6 cellular contexts compared by ENCODE assay signal in genomic region chr17:8161289-8162231, GRCh38. TPM values are rescaled to one million over a fixed set of nuclear protein-coding genes. Genes with fewer than 3 reads are reported as not detected.
DNase-seq lines count a peak whose midpoint lies in the region; ATAC-seq, FAIRE-seq and TF ChIP-seq lines count a peak whose summit lies in the region.

No MANE protein-coding gene starts in this region.

- H3K4me2 ChIP-seq in BLaER1 (peak overlapping the region; percentile 99), HepG2 (ENCODE audit: low read depth, low read length) (peak overlapping the region; percentile 100)

- H3K9me3 ChIP-seq in BLaER1 (no peaks in the 10 kb centered on the region), HepG2 (ENCODE audit: low read length) (no peaks in the 10 kb centered on the region)

- H3K4me3 ChIP-seq in BLaER1 (peak overlapping the region; percentile 100), HepG2 (replicated peaks in 1 of 3; ENCODE audit: insufficient read depth in 1 of 3, low read depth in 2 of 3, low read length in 3 of 3) (peak overlapping the region; percentile 92 to 99 (median 98))

- peaks cover 18% of the 10 kb centered on the region for H3K79me2 ChIP-seq in HepG2 (ENCODE audit: insufficient read depth, low read length)

- no peak for DNase-seq in activated CD4-positive, alpha-beta memory T cell treated with anti-CD3 and anti-CD28 coated beads, Interleukin-2, amount 10 ng/mL, durations not matched to agents 7 days and 5 days
- DNase-seq in HepG2 (ENCODE audit: low spot score) (no peak), NCI-H345 treated with DMSO at 0.1 percent for 48 hours (lab: John Stamatoyannopoulos, UW; ENCODE audit: unreplicated experiment) (no peak)

- H4K20me1 ChIP-seq in BLaER1 (peaks cover 32% of the 10 kb centered on the region), HepG2 (ENCODE audit: insufficient read depth, low read length) (no peaks in the 10 kb centered on the region)

- no peaks in the 10 kb centered on the region for H3K27me3 ChIP-seq in BLaER1
- no peaks in the 10 kb centered on the region; a peak in 1 of 5 replicates for H3K27me3 ChIP-seq in HepG2 (ENCODE audit: control insufficient read depth in 1 of 2, insufficient read depth in 2 of 2, low read length in 2 of 2)

- peaks cover 62% of the 10 kb centered on the region for H3K4me1 ChIP-seq in BLaER1
- H3K4me1 ChIP-seq in HepG2 (ENCODE audit: insufficient read depth, low read length) = peaks cover 62% of the 10 kb centered on the region

- H3K4me3 Mint-ChIP-seq in activated CD4-positive, alpha-beta memory T cell treated with anti-CD3 and anti-CD28 coated beads, Interleukin-2, amount 10 ng/mL, durations not matched to agents 7 days and 5 days = peak overlapping the region; percentile 81

- H3K9me3 Mint-ChIP-seq in activated CD4-positive, alpha-beta memory T cell treated with anti-CD3 and anti-CD28 coated beads, Interleukin-2, amount 10 ng/mL, durations not matched to agents 7 days and 5 days = no peaks in the 10 kb centered on the region

- POLR2A ChIA-PET in activated CD4-positive, alpha-beta memory T cell treated with anti-CD3 and anti-CD28 coated beads, Interleukin-2, amount 10 ng/mL, durations not matched to agents 7 days and 5 days (lab: Charles Lee) = interaction anchor here (0.6 to 16.5 kb wide), 13 partner anchors 10 to 88 kb away, joined by 3 to 653 read pairs (median 6); partner anchors contain the start of genes CTC1, PFAS and TMEM107
- POLR2A ChIA-PET in HepG2 (lab: Yijun Ruan, JAX) = interaction anchor here (2.0 kb wide), 1 partner anchor 11 kb away, joined by 11 read pairs; no protein-coding TSS in a partner anchor

- no peak for TF ChIP-seq CTCF in HepG2 (CRISPR knock-in tag; IDR thresholded peaks at IDR 0.05)

- ATAC-seq in HepG2 = no peak
- no peak for ATAC-seq in HG03571 (IDR thresholded peaks at IDR 0.05; ENCODE audit: unreplicated experiment)
- ATAC-seq in GM21447 (IDR thresholded peaks at IDR 0.05; ENCODE audit: unreplicated experiment) = no peak

- TF ChIP-seq RAD21 in HepG2 (CRISPR knock-in tag; IDR thresholded peaks at IDR 0.05) = no peak

- peak overlapping the region; percentile 99 for H3K9ac ChIP-seq in BLaER1
- peak overlapping the region; percentile 95 for H3K9ac ChIP-seq in HepG2 (ENCODE audit: insufficient read depth, low read depth, low read length)

- peaks cover 59% of the 10 kb centered on the region for H3K4me1 Mint-ChIP-seq in activated CD4-positive, alpha-beta memory T cell treated with anti-CD3 and anti-CD28 coated beads, Interleukin-2, amount 10 ng/mL, durations not matched to agents 7 days and 5 days

- no peak for FAIRE-seq in HepG2 (lab: Jason Lieb, UNC)

- TF ChIP-seq EP300 in HepG2 (IDR thresholded peaks at IDR 0.05; ENCODE audit: low read depth in 2 of 2, low read length in 2 of 2) (no peak), HepG2 (CRISPR knock-in tag; IDR thresholded peaks at IDR 0.05; ENCODE audit: borderline replicate concordance) (no peak)

- TF ChIP-seq POLR2A in HepG2 (IDR thresholded peaks at IDR 0.05; ENCODE audit: insufficient read depth in 1 of 2, low read depth in 2 of 2, low read length in 2 of 2) = no peak; a peak in 1 of 4 replicates

- H3K27ac ChIP-seq in BLaER1 = peak overlapping the region; percentile 98
- peak overlapping the region; percentile 80 for H3K27ac ChIP-seq in HepG2 (ENCODE audit: extremely low read length, insufficient read depth, low read length)

- in situ Hi-C loops in HepG2 (cut with HindIII; ENCODE audit: extremely low pct_ligation_motif_present, low pct_unique_long_range_greater_than_20kb) = no loop called here

- intact Hi-C loops in HepG2 (cut with micrococcal nuclease; ENCODE audit: unreplicated experiment) = no loop called here

- TSS peak; percentile 67 for BruUV-seq in HepG2 (replicated peaks; lab: Mats Ljungman, UMichigan)

- CTCF ChIA-PET in activated CD4-positive, alpha-beta memory T cell treated with anti-CD3 and anti-CD28 coated beads, Interleukin-2, amount 10 ng/mL, durations not matched to agents 7 days and 5 days (lab: Charles Lee) = interaction anchor here (1.3 to 7.0 kb wide), 3 partner anchors 9 to 42 kb away, joined by 3 to 44 read pairs (median 3); partner anchors contain the start of genes ALOXE3 and PER1
- CTCF ChIA-PET in HepG2 (lab: Yijun Ruan, JAX; ENCODE audit: low intra/inter-chr PET ratio, low total read pairs) = interaction anchor here (1.9 kb wide), 1 partner anchor 23 kb away, joined by 5 read pairs; no protein-coding TSS in a partner anchor

- H3K36me3 ChIP-seq in BLaER1 (peaks cover 22% of the 10 kb centered on the region), HepG2 (replicated peaks in 1 of 2; ENCODE audit: control insufficient read depth in 1 of 2, insufficient read depth in 2 of 2, low read length in 2 of 2) (peaks cover 1 to 7% of the 10 kb centered on the region in 2 experiments; a peak in 3 of 5 replicates)

- 89% methylated on average over 14 of the region's 19 CpGs for WGBS in HepG2 (ENCODE audit: low lambda C conversion rate)

- no peak overlapping the region for H2AFZ ChIP-seq in HepG2 (ENCODE audit: low read length)

- H3K27me3 Mint-ChIP-seq in activated CD4-positive, alpha-beta memory T cell treated with anti-CD3 and anti-CD28 coated beads, Interleukin-2, amount 10 ng/mL, durations not matched to agents 7 days and 5 days = no peaks in the 10 kb centered on the region

- H3K36me3 Mint-ChIP-seq in activated CD4-positive, alpha-beta memory T cell treated with anti-CD3 and anti-CD28 coated beads, Interleukin-2, amount 10 ng/mL, durations not matched to agents 7 days and 5 days (ENCODE audit: low read depth) = peaks cover 34% of the 10 kb centered on the region

- H3K27ac Mint-ChIP-seq in activated CD4-positive, alpha-beta memory T cell treated with anti-CD3 and anti-CD28 coated beads, Interleukin-2, amount 10 ng/mL, durations not matched to agents 7 days and 5 days = peak overlapping the region; percentile 91

RNA-seq across cellular contexts. Expression of gene VAMP2, which starts 1.2 kb away (rescaled TPM):
- total RNA-seq in activated CD4-positive, alpha-beta memory T cell treated with anti-CD3 and anti-CD28 coated beads, Interleukin-2, amount 10 ng/mL, durations not matched to agents 7 days and 5 days = 10 to 100 TPM; 75.2 to 79.1 TPM
- 2.0 and 3.9 TPM in 2 replicates for total RNA-seq in HepG2 (2016; rRNA removed; fragmentation: Illumina TruSeq; extraction: Trizol)
- total RNA-seq in HepG2 (2016; cell fraction: cytosol; rRNA removed; fragmentation: Illumina TruSeq; extraction: Trizol; ENCODE audit: low read depth) = 4.1 and 5.2 TPM in 2 replicates
- 1.9 and 3.4 TPM in 2 replicates for total RNA-seq in HepG2 (2016; cell fraction: insoluble cytoplasmic fraction; rRNA removed; fragmentation: Illumina TruSeq; extraction: Trizol)
- 3.2 and 3.4 TPM in 2 replicates for total RNA-seq in HepG2 (2016; cell fraction: membrane; rRNA removed; fragmentation: Illumina TruSeq; extraction: Trizol)
- total RNA-seq in HepG2 (2016; cell fraction: nucleus; rRNA removed; fragmentation: Illumina TruSeq; extraction: Trizol) = 6.5 and 7.1 TPM in 2 replicates
- polyA plus RNA-seq in HepG2 (2011; rRNA removed) = 17.2 and 19.6 TPM in 2 replicates
- 10.1 and 13.2 TPM in 2 replicates for polyA plus RNA-seq in HepG2 (2011; cell fraction: cytosol; rRNA removed)
- 40.7 and 63.7 TPM in 2 replicates for polyA plus RNA-seq in HepG2 (2011; cell fraction: nucleus; rRNA removed)
- polyA plus RNA-seq in HepG2 (2012) = 29.0 and 34.1 TPM in 2 replicates
- 2.0 and 2.2 TPM in 2 replicates for polyA plus RNA-seq in HepG2 (2016; cell fraction: cytosol; fragmentation: Illumina TruSeq; extraction: Trizol; ENCODE audit: low read depth)
- 7.1 and 8.5 TPM in 2 replicates for polyA plus RNA-seq in HepG2 (2016; cell fraction: insoluble cytoplasmic fraction; fragmentation: Illumina TruSeq; extraction: Trizol; ENCODE audit: low read depth)
- polyA plus RNA-seq in HepG2 (2016; cell fraction: membrane; fragmentation: Illumina TruSeq; extraction: Trizol; ENCODE audit: low read depth) = 4.9 and 5.5 TPM in 2 replicates
- polyA plus RNA-seq in HepG2 (2016; cell fraction: nucleus; fragmentation: Illumina TruSeq; extraction: Trizol; ENCODE audit: insufficient read depth, low read depth) = 35.4 and 36.0 TPM in 2 replicates
- polyA minus RNA-seq in HepG2 (2011; rRNA and poly(A)+ RNA removed; ENCODE audit: low replicate concordance) = 6.8 and 7.6 TPM in 2 replicates
- 3.4 and 6.6 TPM in 2 replicates for polyA minus RNA-seq in HepG2 (2011; cell fraction: cytosol; rRNA and poly(A)+ RNA removed)
- polyA minus RNA-seq in HepG2 (2011; cell fraction: nucleus; rRNA and poly(A)+ RNA removed) = 10.8 and 14.9 TPM in 2 replicates

RNA-seq across cellular contexts. Expression of gene PER1, which starts 9.4 kb away (rescaled TPM):
- total RNA-seq in activated CD4-positive, alpha-beta memory T cell treated with anti-CD3 and anti-CD28 coated beads, Interleukin-2, amount 10 ng/mL, durations not matched to agents 7 days and 5 days = 10 to 100 TPM; 53.5 to 56.6 TPM
- total RNA-seq in HepG2 (2016; rRNA removed; fragmentation: Illumina TruSeq; extraction: Trizol) = 2.6 and 5.5 TPM in 2 replicates
- 1.8 and 2.9 TPM in 2 replicates for total RNA-seq in HepG2 (2016; cell fraction: cytosol; rRNA removed; fragmentation: Illumina TruSeq; extraction: Trizol; ENCODE audit: low read depth)
- 3.2 and 5.8 TPM in 2 replicates for total RNA-seq in HepG2 (2016; cell fraction: insoluble cytoplasmic fraction; rRNA removed; fragmentation: Illumina TruSeq; extraction: Trizol)
- 1.4 and 1.9 TPM in 2 replicates for total RNA-seq in HepG2 (2016; cell fraction: membrane; rRNA removed; fragmentation: Illumina TruSeq; extraction: Trizol)
- 4.1 and 4.3 TPM in 2 replicates for total RNA-seq in HepG2 (2016; cell fraction: nucleus; rRNA removed; fragmentation: Illumina TruSeq; extraction: Trizol)
- 3.6 and 5.2 TPM in 2 replicates for polyA plus RNA-seq in HepG2 (2011; rRNA removed)
- 1.3 and 1.4 TPM in 2 replicates for polyA plus RNA-seq in HepG2 (2011; cell fraction: cytosol; rRNA removed)
- 32.0 and 32.6 TPM in 2 replicates for polyA plus RNA-seq in HepG2 (2011; cell fraction: nucleus; rRNA removed)
- 7.8 and 11.4 TPM in 2 replicates for polyA plus RNA-seq in HepG2 (2012)
- polyA plus RNA-seq in HepG2 (2016; cell fraction: cytosol; fragmentation: Illumina TruSeq; extraction: Trizol; ENCODE audit: low read depth) = 0.38 and 0.70 TPM in 2 replicates
- 2.2 and 3.6 TPM in 2 replicates for polyA plus RNA-seq in HepG2 (2016; cell fraction: insoluble cytoplasmic fraction; fragmentation: Illumina TruSeq; extraction: Trizol; ENCODE audit: low read depth)
- polyA plus RNA-seq in HepG2 (2016; cell fraction: membrane; fragmentation: Illumina TruSeq; extraction: Trizol; ENCODE audit: low read depth) = 0.49 and 0.90 TPM in 2 replicates
- 13.1 and 17.6 TPM in 2 replicates for polyA plus RNA-seq in HepG2 (2016; cell fraction: nucleus; fragmentation: Illumina TruSeq; extraction: Trizol; ENCODE audit: insufficient read depth, low read depth)
- 11.1 and 12.7 TPM in 2 replicates for polyA minus RNA-seq in HepG2 (2011; rRNA and poly(A)+ RNA removed; ENCODE audit: low replicate concordance)
- 3.8 and 6.2 TPM in 2 replicates for polyA minus RNA-seq in HepG2 (2011; cell fraction: cytosol; rRNA and poly(A)+ RNA removed)
- 10.4 and 10.7 TPM in 2 replicates for polyA minus RNA-seq in HepG2 (2011; cell fraction: nucleus; rRNA and poly(A)+ RNA removed)

RNA-seq across cellular contexts. Expression of gene TMEM107, which starts 14.6 kb away (rescaled TPM):
- total RNA-seq in activated CD4-positive, alpha-beta memory T cell treated with anti-CD3 and anti-CD28 coated beads, Interleukin-2, amount 10 ng/mL, durations not matched to agents 7 days and 5 days = 10 to 100 TPM; 49.7 to 53.9 TPM
- 3.8 and 15.3 TPM in 2 replicates for total RNA-seq in HepG2 (2016; rRNA removed; fragmentation: Illumina TruSeq; extraction: Trizol)
- 138 and 159 TPM in 2 replicates for total RNA-seq in HepG2 (2016; cell fraction: cytosol; rRNA removed; fragmentation: Illumina TruSeq; extraction: Trizol; ENCODE audit: low read depth)
- 4.0 and 13.1 TPM in 2 replicates for total RNA-seq in HepG2 (2016; cell fraction: insoluble cytoplasmic fraction; rRNA removed; fragmentation: Illumina TruSeq; extraction: Trizol)
- total RNA-seq in HepG2 (2016; cell fraction: membrane; rRNA removed; fragmentation: Illumina TruSeq; extraction: Trizol) = 25.0 and 29.6 TPM in 2 replicates
- 18.7 and 21.8 TPM in 2 replicates for total RNA-seq in HepG2 (2016; cell fraction: nucleus; rRNA removed; fragmentation: Illumina TruSeq; extraction: Trizol)
- 4.5 and 7.2 TPM in 2 replicates for polyA plus RNA-seq in HepG2 (2011; rRNA removed)
- polyA plus RNA-seq in HepG2 (2011; cell fraction: cytosol; rRNA removed) = 5.0 and 5.5 TPM in 2 replicates
- 3.9 and 4.3 TPM in 2 replicates for polyA plus RNA-seq in HepG2 (2011; cell fraction: nucleus; rRNA removed)
- 2.6 and 3.6 TPM in 2 replicates for polyA plus RNA-seq in HepG2 (2012)
- polyA plus RNA-seq in HepG2 (2016; cell fraction: cytosol; fragmentation: Illumina TruSeq; extraction: Trizol; ENCODE audit: low read depth) = 2.4 and 3.4 TPM in 2 replicates
- 3.4 and 3.5 TPM in 2 replicates for polyA plus RNA-seq in HepG2 (2016; cell fraction: insoluble cytoplasmic fraction; fragmentation: Illumina TruSeq; extraction: Trizol; ENCODE audit: low read depth)
- 2.1 and 3.3 TPM in 2 replicates for polyA plus RNA-seq in HepG2 (2016; cell fraction: membrane; fragmentation: Illumina TruSeq; extraction: Trizol; ENCODE audit: low read depth)
- polyA plus RNA-seq in HepG2 (2016; cell fraction: nucleus; fragmentation: Illumina TruSeq; extraction: Trizol; ENCODE audit: insufficient read depth, low read depth) = 4.5 and 4.6 TPM in 2 replicates
- 121 and 165 TPM in 2 replicates for polyA minus RNA-seq in HepG2 (2011; rRNA and poly(A)+ RNA removed; ENCODE audit: low replicate concordance)
- polyA minus RNA-seq in HepG2 (2011; cell fraction: cytosol; rRNA and poly(A)+ RNA removed) = 34.2 and 36.5 TPM in 2 replicates
- 79.1 and 96.4 TPM in 2 replicates for polyA minus RNA-seq in HepG2 (2011; cell fraction: nucleus; rRNA and poly(A)+ RNA removed)

RNA-seq across cellular contexts. Expression of gene BORCS6, which starts 28.4 kb away (rescaled TPM):
- total RNA-seq in activated CD4-positive, alpha-beta memory T cell treated with anti-CD3 and anti-CD28 coated beads, Interleukin-2, amount 10 ng/mL, durations not matched to agents 7 days and 5 days = 10 to 100 TPM; 16.3 to 17.0 TPM
- total RNA-seq in HepG2 (2016; rRNA removed; fragmentation: Illumina TruSeq; extraction: Trizol) = 5.1 and 5.3 TPM in 2 replicates
- total RNA-seq in HepG2 (2016; cell fraction: cytosol; rRNA removed; fragmentation: Illumina TruSeq; extraction: Trizol; ENCODE audit: low read depth) = 1.3 and 1.4 TPM in 2 replicates
- 4.3 and 5.3 TPM in 2 replicates for total RNA-seq in HepG2 (2016; cell fraction: insoluble cytoplasmic fraction; rRNA removed; fragmentation: Illumina TruSeq; extraction: Trizol)
- 3.0 and 3.2 TPM in 2 replicates for total RNA-seq in HepG2 (2016; cell fraction: membrane; rRNA removed; fragmentation: Illumina TruSeq; extraction: Trizol)
- 2.1 and 2.4 TPM in 2 replicates for total RNA-seq in HepG2 (2016; cell fraction: nucleus; rRNA removed; fragmentation: Illumina TruSeq; extraction: Trizol)
- 2.0 and 3.2 TPM in 2 replicates for polyA plus RNA-seq in HepG2 (2011; rRNA removed)
- 3.3 and 3.8 TPM in 2 replicates for polyA plus RNA-seq in HepG2 (2011; cell fraction: cytosol; rRNA removed)
- polyA plus RNA-seq in HepG2 (2011; cell fraction: nucleus; rRNA removed) = 1.8 and 2.1 TPM in 2 replicates
- polyA plus RNA-seq in HepG2 (2012) = 2.9 and 3.6 TPM in 2 replicates
- polyA plus RNA-seq in HepG2 (2016; cell fraction: cytosol; fragmentation: Illumina TruSeq; extraction: Trizol; ENCODE audit: low read depth) = 1.1 TPM in 2 replicates
- 4.1 and 5.6 TPM in 2 replicates for polyA plus RNA-seq in HepG2 (2016; cell fraction: insoluble cytoplasmic fraction; fragmentation: Illumina TruSeq; extraction: Trizol; ENCODE audit: low read depth)
- polyA plus RNA-seq in HepG2 (2016; cell fraction: membrane; fragmentation: Illumina TruSeq; extraction: Trizol; ENCODE audit: low read depth) = 1.5 and 1.8 TPM in 2 replicates
- 2.6 and 2.8 TPM in 2 replicates for polyA plus RNA-seq in HepG2 (2016; cell fraction: nucleus; fragmentation: Illumina TruSeq; extraction: Trizol; ENCODE audit: insufficient read depth, low read depth)
- 6.1 and 8.3 TPM in 2 replicates for polyA minus RNA-seq in HepG2 (2011; rRNA and poly(A)+ RNA removed; ENCODE audit: low replicate concordance)
- polyA minus RNA-seq in HepG2 (2011; cell fraction: cytosol; rRNA and poly(A)+ RNA removed) = 2.1 and 3.3 TPM in 2 replicates
- polyA minus RNA-seq in HepG2 (2011; cell fraction: nucleus; rRNA and poly(A)+ RNA removed) = 1.2 and 1.9 TPM in 2 replicates

RNA-seq across cellular contexts. Expression of gene HES7, which starts 37.7 kb away (rescaled TPM):
- 1 to 10 TPM; 1.4 to 1.5 TPM for total RNA-seq in activated CD4-positive, alpha-beta memory T cell treated with anti-CD3 and anti-CD28 coated beads, Interleukin-2, amount 10 ng/mL, durations not matched to agents 7 days and 5 days
- total RNA-seq in HepG2 (2016; rRNA removed; fragmentation: Illumina TruSeq; extraction: Trizol) = not detected in 2 replicates
- total RNA-seq in HepG2 (2016; cell fraction: cytosol; rRNA removed; fragmentation: Illumina TruSeq; extraction: Trizol; ENCODE audit: low read depth) = not detected in 2 replicates
- total RNA-seq in HepG2 (2016; cell fraction: insoluble cytoplasmic fraction; rRNA removed; fragmentation: Illumina TruSeq; extraction: Trizol) = not detected in 2 replicates
- not detected in 2 replicates for total RNA-seq in HepG2 (2016; cell fraction: membrane; rRNA removed; fragmentation: Illumina TruSeq; extraction: Trizol)
- not detected in 2 replicates for total RNA-seq in HepG2 (2016; cell fraction: nucleus; rRNA removed; fragmentation: Illumina TruSeq; extraction: Trizol)
- polyA plus RNA-seq in HepG2 (2011; rRNA removed) = not detected in 2 replicates
- not detected in 2 replicates for polyA plus RNA-seq in HepG2 (2011; cell fraction: cytosol; rRNA removed)
- polyA plus RNA-seq in HepG2 (2011; cell fraction: nucleus; rRNA removed) = 0.42 and 0.50 TPM in 2 replicates
- 0.11 TPM in 1 of 2 replicates, not detected in the other for polyA plus RNA-seq in HepG2 (2012)
- polyA plus RNA-seq in HepG2 (2016; cell fraction: cytosol; fragmentation: Illumina TruSeq; extraction: Trizol; ENCODE audit: low read depth) = not detected in 2 replicates
- polyA plus RNA-seq in HepG2 (2016; cell fraction: insoluble cytoplasmic fraction; fragmentation: Illumina TruSeq; extraction: Trizol; ENCODE audit: low read depth) = not detected in 2 replicates
- not detected in 2 replicates for polyA plus RNA-seq in HepG2 (2016; cell fraction: membrane; fragmentation: Illumina TruSeq; extraction: Trizol; ENCODE audit: low read depth)
- not detected in 2 replicates for polyA plus RNA-seq in HepG2 (2016; cell fraction: nucleus; fragmentation: Illumina TruSeq; extraction: Trizol; ENCODE audit: insufficient read depth, low read depth)
- polyA minus RNA-seq in HepG2 (2011; rRNA and poly(A)+ RNA removed; ENCODE audit: low replicate concordance) = 3.9 TPM in 1 of 2 replicates, not detected in the other
- polyA minus RNA-seq in HepG2 (2011; cell fraction: cytosol; rRNA and poly(A)+ RNA removed) = not detected in 2 replicates
- not detected in 2 replicates for polyA minus RNA-seq in HepG2 (2011; cell fraction: nucleus; rRNA and poly(A)+ RNA removed)

Comparison
In these comparisons a context has a peak if more than half of its experiments do, and no peak if none do; other contexts are left out.
1. RNA of gene VAMP2, which starts 1.2 kb away (total RNA-seq): 75.2 to 79.1 TPM in activated CD4-positive, alpha-beta memory T cell treated with anti-CD3 and anti-CD28 coated beads, Interleukin-2, amount 10 ng/mL, durations not matched to agents 7 days and 5 days; 1.9 to 7.1 TPM in HepG2; every median in the first group is over 4 times any median in the second.
2. RNA of gene PER1, which starts 9.4 kb away (total RNA-seq): 53.5 to 56.6 TPM in activated CD4-positive, alpha-beta memory T cell treated with anti-CD3 and anti-CD28 coated beads, Interleukin-2, amount 10 ng/mL, durations not matched to agents 7 days and 5 days; 1.4 to 5.8 TPM in HepG2; every median in the first group is over 4 times any median in the second.